10 cellular contexts compared by ENCODE assay signal in genomic region chr4:128601992-128602695, GRCh38.
DNase-seq lines count a peak whose midpoint lies in the region; ATAC-seq and TF ChIP-seq lines count a peak whose summit lies in the region.
"Had no signal": no experiment of that assay in that cellular context is flagged by ENCODE, and none has a peak within 500 bp of the region (broad histone marks: within the 10 kb centered on the region; RNA-seq: fewer than 3 reads in every experiment).

No MANE protein-coding gene starts in this region.

- H3K27me3 Mint-ChIP-seq in activated CD4-positive, alpha-beta memory T cell treated with anti-CD3 and anti-CD28 coated beads, Interleukin-2, amount 10 ng/mL, durations not matched to agents 7 days and 5 days = no peaks in the 10 kb centered on the region

- no peaks in the 10 kb centered on the region for H3K9me3 Mint-ChIP-seq in activated CD4-positive, alpha-beta memory T cell treated with anti-CD3 and anti-CD28 coated beads, Interleukin-2, amount 10 ng/mL, durations not matched to agents 7 days and 5 days

- no peak overlapping the region for H3K27ac Mint-ChIP-seq in activated CD4-positive, alpha-beta memory T cell treated with anti-CD3 and anti-CD28 coated beads, Interleukin-2, amount 10 ng/mL, durations not matched to agents 7 days and 5 days

- in situ Hi-C loops in ACHN (cut with HindIII; ENCODE audit: low pct_ligation_motif_present, low pct_unique_long_range_greater_than_20kb, low sequenced_read_pairs) = no loop called here

- DNase-seq in ACHN = peak; percentile 34
- DNase-seq in NCI-H69 (lab: John Stamatoyannopoulos, UW) = peak; percentile 41
- peak; percentile 78 to 81 for DNase-seq in erythroblast (lab: John Stamatoyannopoulos, UW)
- peak; percentile 30 for DNase-seq in myocyte (ENCODE audit: low read depth)
- DNase-seq in NCI-H446 treated with DMSO at 0.1 percent for 48 hours (lab: John Stamatoyannopoulos, UW) = no peak
- DNase-seq in activated CD4-positive, alpha-beta memory T cell treated with anti-CD3 and anti-CD28 coated beads, Interleukin-2, amount 10 ng/mL, durations not matched to agents 7 days and 5 days = no peak
- DNase-seq in NCI-H1092 treated with DMSO at 0.1 percent for 48 hours (lab: John Stamatoyannopoulos, UW) = no peak
- DNase-seq: AML-193; effector memory CD4-positive, alpha-beta T cell had no signal

- no peak for TF ChIP-seq POLR2A in erythroblast (IDR thresholded peaks at IDR 0.05; ENCODE audit: low read length)

- H3K36me3 Mint-ChIP-seq in activated CD4-positive, alpha-beta memory T cell treated with anti-CD3 and anti-CD28 coated beads, Interleukin-2, amount 10 ng/mL, durations not matched to agents 7 days and 5 days (ENCODE audit: low read depth) = no peaks in the 10 kb centered on the region

- no peak overlapping the region for H3K4me3 Mint-ChIP-seq in activated CD4-positive, alpha-beta memory T cell treated with anti-CD3 and anti-CD28 coated beads, Interleukin-2, amount 10 ng/mL, durations not matched to agents 7 days and 5 days

- H3K4me1 Mint-ChIP-seq in activated CD4-positive, alpha-beta memory T cell treated with anti-CD3 and anti-CD28 coated beads, Interleukin-2, amount 10 ng/mL, durations not matched to agents 7 days and 5 days = no peaks in the 10 kb centered on the region

- POLR2A ChIA-PET in activated CD4-positive, alpha-beta memory T cell treated with anti-CD3 and anti-CD28 coated beads, Interleukin-2, amount 10 ng/mL, durations not matched to agents 7 days and 5 days (lab: Charles Lee) = no interaction called here

- ATAC-seq in GM21526 (IDR thresholded peaks at IDR 0.05; ENCODE audit: low FRiP score, unreplicated experiment) = no peak

- CTCF ChIA-PET in activated CD4-positive, alpha-beta memory T cell treated with anti-CD3 and anti-CD28 coated beads, Interleukin-2, amount 10 ng/mL, durations not matched to agents 7 days and 5 days (lab: Charles Lee) = no interaction called here

Comparison
In these comparisons a context has a peak if more than half of its experiments do, and no peak if none do; other contexts are left out.
1. DNase-seq: peak in ACHN (single experiment), NCI-H69 (single experiment), erythroblast (2 of 2) and myocyte (single experiment); none in NCI-H446 treated with DMSO at 0.1 percent for 48 hours (single experiment), activated CD4-positive, alpha-beta memory T cell treated with anti-CD3 and anti-CD28 coated beads, Interleukin-2, amount 10 ng/mL, durations not matched to agents 7 days and 5 days (single experiment) and NCI-H1092 treated with DMSO at 0.1 percent for 48 hours (single experiment).